Comparison of ENCODE assay signal across 15 cellular contexts in genomic region chr15:74865316-74865715, GRCh38. TPM values are rescaled to one million over a fixed set of nuclear protein-coding genes. Genes with fewer than 3 reads are reported as not detected.
DNase-seq lines count a peak whose midpoint lies in the region; ATAC-seq, FAIRE-seq and TF ChIP-seq lines count a peak whose summit lies in the region.
"Had no signal": no experiment of that assay in that cellular context is flagged by ENCODE, and none has a peak within 500 bp of the region (broad histone marks: within the 10 kb centered on the region; RNA-seq: fewer than 3 reads in every experiment).

No MANE protein-coding gene starts in this region.

- FAIRE-seq in keratinocyte (lab: Jason Lieb, UNC) = no peak
- FAIRE-seq: GM12892 had no signal

- H3K4me3 ChIP-seq in keratinocyte (ENCODE audit: control insufficient read depth in 2 of 3, extremely low read depth in 1 of 3, insufficient read depth in 2 of 3, low read depth in 1 of 3, low read length in 3 of 3) = no peak overlapping the region
- no peak overlapping the region for H3K4me3 ChIP-seq in vagina
- H3K4me3 ChIP-seq: lung had no signal

- ATAC-seq in left ventricle myocardium superior (no peak), Right ventricle myocardium inferior (no peak), HG02610 (IDR thresholded peaks at IDR 0.05; ENCODE audit: unreplicated experiment) (no peak), GM18870 (IDR thresholded peaks at IDR 0.05; ENCODE audit: unreplicated experiment) (no peak)

- H3K27ac Mint-ChIP-seq in activated T-helper 1 cell treated with anti-CD3 and anti-CD28 coated beads, Interleukin-12 subunit alpha, Interleukin-12 subunit beta, Interleukin-2, Interleukin-4 antibody, amounts not matched to agents 30 ng/mL and 10 ng/mL and 1 ng/mL, durations not matched to agents 14 hours and 24 hours and 36 hours = peak overlapping the region; percentile 64

- H3K36me3 Mint-ChIP-seq in activated T-helper 1 cell treated with anti-CD3 and anti-CD28 coated beads, Interleukin-12 subunit alpha, Interleukin-12 subunit beta, Interleukin-2, Interleukin-4 antibody, amounts not matched to agents 30 ng/mL and 10 ng/mL and 1 ng/mL, durations not matched to agents 14 hours and 24 hours and 36 hours (ENCODE audit: low read depth) = peaks cover 27% of the 10 kb centered on the region

- no peaks in the 10 kb centered on the region for H3K9me3 Mint-ChIP-seq in activated T-helper 1 cell treated with anti-CD3 and anti-CD28 coated beads, Interleukin-12 subunit alpha, Interleukin-12 subunit beta, Interleukin-2, Interleukin-4 antibody, amounts not matched to agents 30 ng/mL and 10 ng/mL and 1 ng/mL, durations not matched to agents 14 hours and 24 hours and 36 hours

- H3K4me1 ChIP-seq in keratinocyte (ENCODE audit: control insufficient read depth, extremely low read depth, insufficient read depth, low read length) = peaks cover 66% of the 10 kb centered on the region
- H3K4me1 ChIP-seq in vagina = peaks cover 71% of the 10 kb centered on the region

- H3K9me1 ChIP-seq in keratinocyte (ENCODE audit: control insufficient read depth, extremely low read depth, insufficient read depth, low read length) = peaks cover 4% of the 10 kb centered on the region

- H3K79me2 ChIP-seq in keratinocyte (ENCODE audit: control insufficient read depth, insufficient read depth, low read length) = peaks cover 46% of the 10 kb centered on the region

- H2AFZ ChIP-seq in keratinocyte (ENCODE audit: control insufficient read depth, low read length) = no peak overlapping the region

- intact Hi-C loops in left ventricle myocardium superior (cut with micrococcal nuclease) = no loop called here
- intact Hi-C loops in Right ventricle myocardium inferior (cut with DNase I) = no loop called here
- intact Hi-C loops in activated T-helper 1 cell treated with anti-CD3 and anti-CD28 coated beads, Interleukin-12 subunit alpha, Interleukin-12 subunit beta, Interleukin-2, Interleukin-4 antibody, amounts not matched to agents 30 ng/mL and 10 ng/mL and 1 ng/mL, durations not matched to agents 14 hours and 24 hours and 36 hours (cut with micrococcal nuclease) = no loop called here
- intact Hi-C loops in vagina (cut with DNase I) = no loop called here

- H3K4me1 Mint-ChIP-seq in activated T-helper 1 cell treated with anti-CD3 and anti-CD28 coated beads, Interleukin-12 subunit alpha, Interleukin-12 subunit beta, Interleukin-2, Interleukin-4 antibody, amounts not matched to agents 30 ng/mL and 10 ng/mL and 1 ng/mL, durations not matched to agents 14 hours and 24 hours and 36 hours (ENCODE audit: low read depth) = peaks cover 60% of the 10 kb centered on the region

- H3K36me3 ChIP-seq in keratinocyte (ENCODE audit: control insufficient read depth in 2 of 2, extremely low read depth in 1 of 2, insufficient read depth in 2 of 2, low read length in 2 of 2) (peaks cover 0 to 1% of the 10 kb centered on the region in 2 experiments), vagina (no peaks in the 10 kb centered on the region)

- H3K27me3 ChIP-seq in keratinocyte (ENCODE audit: control insufficient read depth, extremely low read depth, insufficient read depth, low read length) = no peaks in the 10 kb centered on the region
- no peaks in the 10 kb centered on the region for H3K27me3 ChIP-seq in vagina

- H3K27me3 Mint-ChIP-seq in activated T-helper 1 cell treated with anti-CD3 and anti-CD28 coated beads, Interleukin-12 subunit alpha, Interleukin-12 subunit beta, Interleukin-2, Interleukin-4 antibody, amounts not matched to agents 30 ng/mL and 10 ng/mL and 1 ng/mL, durations not matched to agents 14 hours and 24 hours and 36 hours (ENCODE audit: insufficient read depth) = no peaks in the 10 kb centered on the region

- no peak for TF ChIP-seq POLR2A in vagina (IDR thresholded peaks at IDR 0.05)

- peak overlapping the region; percentile 45 for H3K4me2 ChIP-seq in keratinocyte (ENCODE audit: control insufficient read depth, extremely low read depth, insufficient read depth, low read depth, low read length)

- H3K9me3 ChIP-seq in keratinocyte (ENCODE audit: control insufficient read depth, low read depth, low read length) (no peaks in the 10 kb centered on the region), vagina (no peaks in the 10 kb centered on the region)
- H3K9me3 ChIP-seq: SK-N-SH had no signal

- no peak overlapping the region for H3K4me3 Mint-ChIP-seq in activated T-helper 1 cell treated with anti-CD3 and anti-CD28 coated beads, Interleukin-12 subunit alpha, Interleukin-12 subunit beta, Interleukin-2, Interleukin-4 antibody, amounts not matched to agents 30 ng/mL and 10 ng/mL and 1 ng/mL, durations not matched to agents 14 hours and 24 hours and 36 hours

- no peak overlapping the region for H3K9ac ChIP-seq in keratinocyte (ENCODE audit: control insufficient read depth, extremely low read depth, insufficient read depth, low read length)
- H3K9ac ChIP-seq: SK-N-SH had no signal

- dilution Hi-C loops in keratinocyte (cut with MboI; ENCODE audit: extremely low pct_ligation_motif_present, low sequenced_read_pairs) = no loop called here

- DNase-seq in left ventricle myocardium superior (peak; percentile 7), Right ventricle myocardium inferior (ENCODE audit: missing footprints) (no peak), keratinocyte (ENCODE audit: low read depth, low spot score) (no peak), vagina (ENCODE audit: extremely low spot score in 2 of 2) (no peak), NCI-H1417 treated with DMSO at 0.1 percent for 48 hours (lab: John Stamatoyannopoulos, UW) (no peak)
- no peak for DNase-seq in activated T-helper 1 cell treated with anti-CD3 and anti-CD28 coated beads, Interleukin-12 subunit alpha, Interleukin-12 subunit beta, Interleukin-2, Interleukin-4 antibody, amounts not matched to agents 30 ng/mL and 10 ng/mL and 1 ng/mL, durations not matched to agents 14 hours and 24 hours and 36 hours (ENCODE audit: low spot score)
- DNase-seq: activated gamma-delta T cell treated with Interleukin-2 at 50 U/mL for 16 hours; NCI-H2107; SK-N-SH; stimulated activated CD8-positive, alpha-beta memory T cell treated with anti-CD3 and anti-CD28 coated beads, Interleukin-4, amount 100 ng/mL, for 48 hours had no signal

- peaks cover 5% of the 10 kb centered on the region for H4K20me1 ChIP-seq in keratinocyte (ENCODE audit: control insufficient read depth, extremely low read depth, insufficient read depth, low read length)

- H3K27ac ChIP-seq in keratinocyte (ENCODE audit: control insufficient read depth, insufficient read depth, low read length) (peak overlapping the region; percentile 62), vagina (peak overlapping the region; percentile 10)

- TF ChIP-seq CTCF in keratinocyte (optimal IDR thresholded peaks at IDR 0.05 in 1 of 3, IDR thresholded peaks at IDR 0.05 in 1 of 3, conservative IDR thresholded peaks at IDR 0.05 in 1 of 3; ENCODE audit: extremely low read depth in 1 of 3, insufficient read depth in 2 of 3, low read length in 3 of 3) (no peak), vagina (IDR thresholded peaks at IDR 0.05) (no peak)

RNA-seq across cellular contexts. Expression of gene SCAMP2, which starts 7.8 kb away (rescaled TPM):
- 46.2 TPM for total RNA-seq in left ventricle myocardium superior
- total RNA-seq in Right ventricle myocardium inferior = 42.6 TPM
- 93.7 and 103 TPM in 2 replicates for total RNA-seq in activated T-helper 1 cell treated with anti-CD3 and anti-CD28 coated beads, Interleukin-12 subunit alpha, Interleukin-12 subunit beta, Interleukin-2, Interleukin-4 antibody, amounts not matched to agents 30 ng/mL and 10 ng/mL and 1 ng/mL, durations not matched to agents 14 hours and 24 hours and 36 hours
- polyA plus RNA-seq in keratinocyte = 72.8 to 114 TPM (median 83.5 TPM) in 3 replicates
- 14.4 TPM for polyA plus RNA-seq in keratinocyte (2011; ENCODE audit: low read depth)
- polyA plus RNA-seq in keratinocyte (2011; cell fraction: cytosol; rRNA removed) = 78.6 and 111 TPM in 2 replicates
- polyA plus RNA-seq in keratinocyte (2011; cell fraction: nucleus; rRNA removed) = 132 and 147 TPM in 2 replicates
- polyA plus RNA-seq in keratinocyte (2012; ENCODE audit: low replicate concordance) = 58.0 and 72.4 TPM in 2 replicates
- polyA minus RNA-seq in keratinocyte = 147 to 181 TPM (median 180 TPM) in 3 replicates
- polyA minus RNA-seq in keratinocyte (2011; cell fraction: cytosol; rRNA and poly(A)+ RNA removed) = 136 TPM
- polyA minus RNA-seq in keratinocyte (2011; cell fraction: nucleus; rRNA and poly(A)+ RNA removed) = 79.8 and 97.4 TPM in 2 replicates
- total RNA-seq in vagina = 56.7 TPM

RNA-seq across cellular contexts. Expression of gene ULK3, which starts 22.4 kb away (rescaled TPM):
- 47.5 TPM for total RNA-seq in left ventricle myocardium superior
- 42.3 TPM for total RNA-seq in Right ventricle myocardium inferior
- 52.1 and 52.4 TPM in 2 replicates for total RNA-seq in activated T-helper 1 cell treated with anti-CD3 and anti-CD28 coated beads, Interleukin-12 subunit alpha, Interleukin-12 subunit beta, Interleukin-2, Interleukin-4 antibody, amounts not matched to agents 30 ng/mL and 10 ng/mL and 1 ng/mL, durations not matched to agents 14 hours and 24 hours and 36 hours
- 12.0 to 26.4 TPM (median 16.5 TPM) in 3 replicates for polyA plus RNA-seq in keratinocyte
- polyA plus RNA-seq in keratinocyte (2011; ENCODE audit: low read depth) = 30.4 TPM
- 12.2 and 14.8 TPM in 2 replicates for polyA plus RNA-seq in keratinocyte (2011; cell fraction: cytosol; rRNA removed)
- polyA plus RNA-seq in keratinocyte (2011; cell fraction: nucleus; rRNA removed) = 84.1 and 86.4 TPM in 2 replicates
- polyA plus RNA-seq in keratinocyte (2012; ENCODE audit: low replicate concordance) = 17.7 and 48.6 TPM in 2 replicates
- polyA minus RNA-seq in keratinocyte = 8.8 to 21.0 TPM (median 19.1 TPM) in 3 replicates
- polyA minus RNA-seq in keratinocyte (2011; cell fraction: cytosol; rRNA and poly(A)+ RNA removed) = 10.6 TPM
- polyA minus RNA-seq in keratinocyte (2011; cell fraction: nucleus; rRNA and poly(A)+ RNA removed) = 10.8 and 11.5 TPM in 2 replicates
- total RNA-seq in vagina = 75.9 TPM

RNA-seq across cellular contexts. Expression of gene MPI, which starts 24.5 kb away (rescaled TPM):
- total RNA-seq in left ventricle myocardium superior (53.7 TPM), Right ventricle myocardium inferior (60.8 TPM), vagina (43.2 TPM)
- 57.7 and 62.8 TPM in 2 replicates for total RNA-seq in activated T-helper 1 cell treated with anti-CD3 and anti-CD28 coated beads, Interleukin-12 subunit alpha, Interleukin-12 subunit beta, Interleukin-2, Interleukin-4 antibody, amounts not matched to agents 30 ng/mL and 10 ng/mL and 1 ng/mL, durations not matched to agents 14 hours and 24 hours and 36 hours
- 35.5 to 58.6 TPM (median 39.2 TPM) in 3 replicates for polyA plus RNA-seq in keratinocyte
- polyA plus RNA-seq in keratinocyte (2011; ENCODE audit: low read depth) = 4.1 TPM
- 39.8 and 41.8 TPM in 2 replicates for polyA plus RNA-seq in keratinocyte (2011; cell fraction: cytosol; rRNA removed)
- 45.6 and 50.0 TPM in 2 replicates for polyA plus RNA-seq in keratinocyte (2011; cell fraction: nucleus; rRNA removed)
- polyA plus RNA-seq in keratinocyte (2012; ENCODE audit: low replicate concordance) = 13.8 and 34.6 TPM in 2 replicates
- polyA minus RNA-seq in keratinocyte = 48.7 to 52.8 TPM (median 52.3 TPM) in 3 replicates
- polyA minus RNA-seq in keratinocyte (2011; cell fraction: cytosol; rRNA and poly(A)+ RNA removed) = 34.7 TPM
- polyA minus RNA-seq in keratinocyte (2011; cell fraction: nucleus; rRNA and poly(A)+ RNA removed) = 17.0 and 24.9 TPM in 2 replicates

RNA-seq across cellular contexts. Expression of gene CPLX3, which starts 38.9 kb away (rescaled TPM):
- total RNA-seq in left ventricle myocardium superior (4.1 TPM), Right ventricle myocardium inferior (2.8 TPM), vagina (not detected)
- 0.17 and 0.29 TPM in 2 replicates for total RNA-seq in activated T-helper 1 cell treated with anti-CD3 and anti-CD28 coated beads, Interleukin-12 subunit alpha, Interleukin-12 subunit beta, Interleukin-2, Interleukin-4 antibody, amounts not matched to agents 30 ng/mL and 10 ng/mL and 1 ng/mL, durations not matched to agents 14 hours and 24 hours and 36 hours
- polyA plus RNA-seq in keratinocyte = 0.03 TPM in 1 of 3 replicates, not detected in the others
- not detected for polyA plus RNA-seq in keratinocyte (2011; ENCODE audit: low read depth)
- not detected in 2 replicates for polyA plus RNA-seq in keratinocyte (2011; cell fraction: cytosol; rRNA removed)
- 0.13 and 0.27 TPM in 2 replicates for polyA plus RNA-seq in keratinocyte (2011; cell fraction: nucleus; rRNA removed)
- polyA plus RNA-seq in keratinocyte (2012; ENCODE audit: low replicate concordance) = 0.18 TPM in 1 of 2 replicates, not detected in the other
- not detected in 3 replicates for polyA minus RNA-seq in keratinocyte
- polyA minus RNA-seq in keratinocyte (2011; cell fraction: cytosol; rRNA and poly(A)+ RNA removed) = not detected
- not detected in 2 replicates for polyA minus RNA-seq in keratinocyte (2011; cell fraction: nucleus; rRNA and poly(A)+ RNA removed)
- total RNA-seq: fibroblast of lung, lung had no signal
- polyA plus RNA-seq: fibroblast of lung, SK-N-SH had no signal

RNA-seq across cellular contexts. Expression of gene FAM219B, which starts 41.3 kb away (rescaled TPM):
- total RNA-seq in left ventricle myocardium superior = 110 TPM
- total RNA-seq in Right ventricle myocardium inferior = 110 TPM
- 72.6 and 73.2 TPM in 2 replicates for total RNA-seq in activated T-helper 1 cell treated with anti-CD3 and anti-CD28 coated beads, Interleukin-12 subunit alpha, Interleukin-12 subunit beta, Interleukin-2, Interleukin-4 antibody, amounts not matched to agents 30 ng/mL and 10 ng/mL and 1 ng/mL, durations not matched to agents 14 hours and 24 hours and 36 hours
- 32.1 to 73.4 TPM (median 45.4 TPM) in 3 replicates for polyA plus RNA-seq in keratinocyte
- polyA plus RNA-seq in keratinocyte (2011; ENCODE audit: low read depth) = 29.9 TPM
- polyA plus RNA-seq in keratinocyte (2011; cell fraction: cytosol; rRNA removed) = 33.0 and 44.9 TPM in 2 replicates
- 239 and 288 TPM in 2 replicates for polyA plus RNA-seq in keratinocyte (2011; cell fraction: nucleus; rRNA removed)
- polyA plus RNA-seq in keratinocyte (2012; ENCODE audit: low replicate concordance) = 23.7 and 53.6 TPM in 2 replicates
- polyA minus RNA-seq in keratinocyte = 29.7 to 43.8 TPM (median 31.1 TPM) in 3 replicates
- polyA minus RNA-seq in keratinocyte (2011; cell fraction: cytosol; rRNA and poly(A)+ RNA removed) = 25.7 TPM
- polyA minus RNA-seq in keratinocyte (2011; cell fraction: nucleus; rRNA and poly(A)+ RNA removed) = 27.1 and 28.5 TPM in 2 replicates
- total RNA-seq in vagina = 51.6 TPM
